7 cellular contexts compared by ENCODE assay signal in genomic region chr4:8972635-8973034, GRCh38.
A peak's percentile ranks its signal among the peaks of the same experiment; 100 is the strongest.
DNase-seq lines count a peak whose midpoint lies in the region; ATAC-seq, FAIRE-seq and TF ChIP-seq lines count a peak whose summit lies in the region.
"Not testable (repeated sequence)": the region's sequence is repeated elsewhere in the genome, so short reads cannot be mapped to it uniquely, and the experiment has no call there.

No MANE protein-coding gene starts in this region.

- 0% methylated on average over 7 of the region's 7 CpGs for whole genome bisulfite sequencing in K562 (ENCODE audit: insufficient coverage, low coverage, missing lambda C conversion rate)
- WGBS in pancreas, 2 donors, result 72 to 83% methylated on average over 7 of the region's 7 CpGs

- TF ChIP-seq POLR2A in K562 (conservative IDR thresholded peaks at IDR 0.05), result not testable (repeated sequence)

- not testable (repeated sequence) for H3K27ac ChIP-seq in K562 (ENCODE audit: extremely low read depth, low read depth, low read length); kidney (ENCODE audit: low read depth in 2 of 2, low read length in 2 of 2); pancreas

- H3K9me3 ChIP-seq in K562 (replicated peaks; ENCODE audit: control insufficient read depth, insufficient read depth, low read depth, low read length); kidney (ENCODE audit: control insufficient read depth in 1 of 2, low read length in 2 of 2); pancreas: not testable (repeated sequence)

- not testable (repeated sequence) for H3K79me2 ChIP-seq in K562 (ENCODE audit: control insufficient read depth, insufficient read depth, low read length)

- DNase-seq in RCC 7860 (ENCODE audit: low spot score); K562 (ENCODE audit: extremely low read depth in 1 of 4, low spot score in 3 of 4); frontal cortex (ENCODE audit: low spot score in 2 of 2); kidney; pancreas: not testable (repeated sequence)

- H3K27me3 ChIP-seq in K562 (ENCODE audit: control insufficient read depth in 2 of 2, insufficient read depth in 2 of 2, low read length in 2 of 2), result peaks cover 0 to 19% of the 10 kb centered on the region in 2 experiments; a peak in 2 of 5 replicates
- H3K27me3 ChIP-seq in pancreas, result not testable (repeated sequence)

- not testable (repeated sequence) for ATAC-seq in K562, pancreas

- H3K4me1 ChIP-seq in K562 (replicated peaks in 1 of 2; ENCODE audit: control insufficient read depth in 2 of 2, insufficient read depth in 2 of 2, low read length in 2 of 2); kidney (ENCODE audit: control insufficient read depth in 1 of 2, insufficient read depth in 1 of 2, low read depth in 1 of 2, low read length in 2 of 2); pancreas: not testable (repeated sequence)

- CTCF ChIA-PET in K562 (lab: Yijun Ruan, JAX; ENCODE audit: low intra/inter-chr PET ratio), result not testable (repeated sequence)

- POLR2A ChIA-PET in K562 (lab: Yijun Ruan, JAX), result not testable (repeated sequence)

- not testable (repeated sequence) for H3K36me3 ChIP-seq in K562 (ENCODE audit: control insufficient read depth, insufficient read depth, low read length); kidney (ENCODE audit: control insufficient read depth in 1 of 2, insufficient read depth in 2 of 2, low read length in 2 of 2); pancreas

- not testable (repeated sequence) for BruUV-seq in K562 (replicated peaks; lab: Mats Ljungman, UMichigan)

- not testable (repeated sequence) for H3K9ac ChIP-seq in K562 (ENCODE audit: insufficient read depth in 1 of 2, low read depth in 2 of 2, low read length in 2 of 2); kidney (ENCODE audit: low read length in 2 of 2)

- TF ChIP-seq RAD21 in K562 (CRISPR knock-in tag; conservative IDR thresholded peaks at IDR 0.05 in 1 of 2, IDR thresholded peaks at IDR 0.05 in 1 of 2), result not testable (repeated sequence)

- TF ChIP-seq EP300 in K562 (IDR thresholded peaks at IDR 0.05; ENCODE audit: low read length), result not testable (repeated sequence)

- H3K4me2 ChIP-seq in K562 (ENCODE audit: insufficient read depth, low read length), result not testable (repeated sequence)

- not testable (repeated sequence) for TF ChIP-seq CTCF in K562 (IDR thresholded peaks at IDR 0.05 in 2 of 3, conservative IDR thresholded peaks at IDR 0.05 in 1 of 3; ENCODE audit: insufficient read depth in 2 of 3, low read depth in 1 of 3, low read length in 3 of 3); kidney (IDR thresholded peaks at IDR 0.05; ENCODE audit: borderline replicate concordance, extremely low read depth, insufficient read depth); pancreas (IDR thresholded peaks at IDR 0.05)

- H3K4me3 ChIP-seq in K562; kidney (ENCODE audit: low read length in 2 of 2); pancreas: not testable (repeated sequence)

- intact Hi-C loops in K562 (cut with micrococcal nuclease); kidney (cut with DNase I); pancreas (cut with DNase I): not testable (repeated sequence)

- not testable (repeated sequence) for H3K9me1 ChIP-seq in K562 (ENCODE audit: control insufficient read depth, insufficient read depth, low read length)

- not testable (repeated sequence) for H4K20me1 ChIP-seq in K562 (replicated peaks; ENCODE audit: control insufficient read depth, insufficient read depth, low read length)

- peak; percentile 11 for FAIRE-seq in A204.1 (lab: Jason Lieb, UNC)
- peak; percentile 46 for FAIRE-seq in RCC 7860 (lab: Jason Lieb, UNC)
- FAIRE-seq in K562 (lab: Jason Lieb, UNC), result not testable (repeated sequence)
- FAIRE-seq in colon (lab: Jason Lieb, UNC), result peak; percentile 76
- FAIRE-seq in frontal cortex (lab: Jason Lieb, UNC), result peak; percentile 90
- peak; percentile 85 for FAIRE-seq in kidney (lab: Jason Lieb, UNC)
- FAIRE-seq in pancreas (lab: Jason Lieb, UNC), result peak; percentile 85

- in situ Hi-C loops in K562 (cut with MboI), result not testable (repeated sequence)

- H2AFZ ChIP-seq in K562 (ENCODE audit: low read depth, low read length), result not testable (repeated sequence)

TF ChIP-seq in K562, 482 proteins besides CTCF, POLR2A, EP300 and RAD21:
- TF ChIP-seq DACH1 (IDR thresholded peaks at IDR 0.05; ENCODE audit: partially characterized antibody), result peak; percentile 93
- TF ChIP-seq, protein P1, sequence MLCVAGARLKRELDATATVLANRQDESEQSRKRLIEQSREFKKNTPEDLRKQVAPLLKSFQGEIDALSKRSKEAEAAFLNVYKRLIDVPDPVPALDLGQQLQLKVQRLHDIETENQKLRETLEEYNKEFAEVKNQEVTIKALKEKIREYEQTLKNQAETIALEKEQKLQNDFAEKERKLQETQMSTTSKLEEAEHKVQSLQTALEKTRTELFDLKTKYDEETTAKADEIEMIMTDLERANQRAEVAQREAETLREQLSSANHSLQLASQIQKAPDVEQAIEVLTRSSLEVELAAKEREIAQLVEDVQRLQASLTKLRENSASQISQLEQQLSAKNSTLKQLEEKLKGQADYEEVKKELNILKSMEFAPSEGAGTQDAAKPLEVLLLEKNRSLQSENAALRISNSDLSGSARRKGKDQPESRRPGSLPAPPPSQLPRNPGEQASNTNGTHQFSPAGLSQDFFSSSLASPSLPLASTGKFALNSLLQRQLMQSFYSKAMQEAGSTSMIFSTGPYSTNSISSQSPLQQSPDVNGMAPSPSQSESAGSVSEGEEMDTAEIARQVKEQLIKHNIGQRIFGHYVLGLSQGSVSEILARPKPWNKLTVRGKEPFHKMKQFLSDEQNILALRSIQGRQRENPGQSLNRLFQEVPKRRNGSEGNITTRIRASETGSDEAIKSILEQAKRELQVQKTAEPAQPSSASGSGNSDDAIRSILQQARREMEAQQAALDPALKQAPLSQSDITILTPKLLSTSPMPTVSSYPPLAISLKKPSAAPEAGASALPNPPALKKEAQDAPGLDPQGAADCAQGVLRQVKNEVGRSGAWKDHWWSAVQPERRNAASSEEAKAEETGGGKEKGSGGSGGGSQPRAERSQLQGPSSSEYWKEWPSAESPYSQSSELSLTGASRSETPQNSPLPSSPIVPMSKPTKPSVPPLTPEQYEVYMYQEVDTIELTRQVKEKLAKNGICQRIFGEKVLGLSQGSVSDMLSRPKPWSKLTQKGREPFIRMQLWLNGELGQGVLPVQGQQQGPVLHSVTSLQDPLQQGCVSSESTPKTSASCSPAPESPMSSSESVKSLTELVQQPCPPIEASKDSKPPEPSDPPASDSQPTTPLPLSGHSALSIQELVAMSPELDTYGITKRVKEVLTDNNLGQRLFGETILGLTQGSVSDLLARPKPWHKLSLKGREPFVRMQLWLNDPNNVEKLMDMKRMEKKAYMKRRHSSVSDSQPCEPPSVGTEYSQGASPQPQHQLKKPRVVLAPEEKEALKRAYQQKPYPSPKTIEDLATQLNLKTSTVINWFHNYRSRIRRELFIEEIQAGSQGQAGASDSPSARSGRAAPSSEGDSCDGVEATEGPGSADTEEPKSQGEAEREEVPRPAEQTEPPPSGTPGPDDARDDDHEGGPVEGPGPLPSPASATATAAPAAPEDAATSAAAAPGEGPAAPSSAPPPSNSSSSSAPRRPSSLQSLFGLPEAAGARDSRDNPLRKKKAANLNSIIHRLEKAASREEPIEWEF (CRISPR knock-in tag; IDR thresholded peaks at IDR 0.05), result 0 out of 2 replicates have a peak, but pooled peaks have one; percentile 28
